In the genomic region with DNA sequence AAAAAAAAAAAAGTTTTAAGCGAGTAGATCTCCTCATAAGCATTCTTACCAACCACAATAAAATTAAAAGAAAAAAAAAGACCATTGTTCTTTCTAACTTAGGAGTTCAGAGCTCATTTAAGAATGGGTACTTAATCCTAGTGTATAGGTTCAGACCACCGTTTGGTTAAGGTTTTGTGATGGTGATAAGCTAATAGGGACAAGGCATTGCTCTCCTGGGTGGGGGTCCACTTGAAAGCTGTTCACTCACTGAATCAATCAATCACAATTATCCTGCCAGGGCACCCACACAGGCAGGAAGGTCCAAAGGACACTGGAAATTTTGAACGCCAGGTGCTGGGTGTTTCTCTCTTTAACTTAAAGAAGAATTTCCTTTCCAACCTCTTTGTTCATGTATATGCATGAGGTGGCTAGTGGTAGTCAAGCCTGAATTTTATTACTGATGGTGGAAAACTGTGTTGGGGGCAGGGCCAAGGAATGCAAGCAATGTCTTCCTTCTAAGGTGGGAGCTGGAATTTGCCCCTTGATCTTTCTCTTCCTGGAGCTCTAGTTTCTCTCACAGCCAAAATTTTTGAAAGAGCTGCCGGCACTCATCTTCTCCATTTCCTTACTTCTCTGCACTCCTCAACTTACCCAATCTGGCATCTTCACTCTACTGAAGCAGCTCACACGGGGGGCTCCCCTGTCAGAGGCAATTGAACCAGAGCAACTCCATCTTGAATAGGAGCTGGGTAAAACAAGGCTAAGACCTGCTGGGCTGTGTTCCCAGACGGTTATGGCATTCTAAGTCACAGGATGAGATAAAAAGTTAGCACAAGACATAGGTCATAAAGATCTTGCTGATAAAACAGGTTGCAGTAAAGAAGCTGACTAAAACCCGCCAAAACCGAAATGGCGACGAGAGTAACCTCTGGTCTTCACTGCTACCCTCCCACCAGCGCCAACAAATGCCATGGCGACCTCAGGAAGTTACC, we compare ENCODE assay signal across 1 cellular context.
A peak's percentile ranks its signal among the peaks of the same experiment; 100 is the strongest.
TF ChIP-seq lines count a peak whose summit lies in the region.

No MANE protein-coding gene starts in this region.

TF ChIP-seq in K562, 482 proteins besides CTCF, POLR2A, EP300 and RAD21 (continued from another document):
- peak; percentile 99 for TF ChIP-seq ZNF449 (CRISPR knock-in tag; IDR thresholded peaks at IDR 0.05)
- peak; percentile 94 for TF ChIP-seq RHOXF2B (CRISPR knock-in tag; conservative IDR thresholded peaks at IDR 0.05)
- TF ChIP-seq E2F3 (CRISPR knock-in tag; IDR thresholded peaks at IDR 0.05) = peak; percentile 98
- TF ChIP-seq TEAD2 (tag; IDR thresholded peaks at IDR 0.05) = peak; percentile 89
- peak; percentile 92 for TF ChIP-seq ZNF75A (CRISPR knock-in tag; IDR thresholded peaks at IDR 0.05)
- no peak for TF ChIP-seq C11orf30 (IDR thresholded peaks at IDR 0.05; ENCODE audit: low read depth)
- TF ChIP-seq GABPA (tag; conservative IDR thresholded peaks at IDR 0.05; ENCODE audit: low read depth) = peak; percentile 53
- peak; percentile 99 for TF ChIP-seq CREB3 (tag; conservative IDR thresholded peaks at IDR 0.05; ENCODE audit: low read depth)
- peak; percentile 97 for TF ChIP-seq BACH1 (tag; IDR thresholded peaks at IDR 0.05)
- TF ChIP-seq FOXO4 (CRISPR knock-in tag; IDR thresholded peaks at IDR 0.05) = 0 out of 2 replicates have a peak, but pooled peaks have one; percentile 56
- peak; percentile 69 for TF ChIP-seq MITF (IDR thresholded peaks at IDR 0.05)
- TF ChIP-seq, protein P1, sequence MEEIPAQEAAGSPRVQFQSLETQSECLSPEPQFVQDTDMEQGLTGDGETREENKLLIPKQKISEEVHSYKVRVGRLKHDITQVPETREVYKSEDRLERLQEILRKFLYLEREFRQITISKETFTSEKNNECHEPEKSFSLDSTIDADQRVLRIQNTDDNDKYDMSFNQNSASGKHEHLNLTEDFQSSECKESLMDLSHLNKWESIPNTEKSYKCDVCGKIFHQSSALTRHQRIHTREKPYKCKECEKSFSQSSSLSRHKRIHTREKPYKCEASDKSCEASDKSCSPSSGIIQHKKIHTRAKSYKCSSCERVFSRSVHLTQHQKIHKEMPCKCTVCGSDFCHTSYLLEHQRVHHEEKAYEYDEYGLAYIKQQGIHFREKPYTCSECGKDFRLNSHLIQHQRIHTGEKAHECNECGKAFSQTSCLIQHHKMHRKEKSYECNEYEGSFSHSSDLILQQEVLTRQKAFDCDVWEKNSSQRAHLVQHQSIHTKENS (CRISPR knock-in tag; IDR thresholded peaks at IDR 0.05) = peak; percentile 89
- no peak for TF ChIP-seq IRF1 (CRISPR knock-in tag; IDR thresholded peaks at IDR 0.05; ENCODE audit: borderline replicate concordance)
- peak; percentile 99 for TF ChIP-seq HIVEP1 (CRISPR knock-in tag; IDR thresholded peaks at IDR 0.05)
- peak; percentile 88 for TF ChIP-seq TAF7 (tag; IDR thresholded peaks at IDR 0.05)
- no peak for TF ChIP-seq ESRRA (IDR thresholded peaks at IDR 0.05; ENCODE audit: borderline replicate concordance, low read depth)
- TF ChIP-seq, protein P2, sequence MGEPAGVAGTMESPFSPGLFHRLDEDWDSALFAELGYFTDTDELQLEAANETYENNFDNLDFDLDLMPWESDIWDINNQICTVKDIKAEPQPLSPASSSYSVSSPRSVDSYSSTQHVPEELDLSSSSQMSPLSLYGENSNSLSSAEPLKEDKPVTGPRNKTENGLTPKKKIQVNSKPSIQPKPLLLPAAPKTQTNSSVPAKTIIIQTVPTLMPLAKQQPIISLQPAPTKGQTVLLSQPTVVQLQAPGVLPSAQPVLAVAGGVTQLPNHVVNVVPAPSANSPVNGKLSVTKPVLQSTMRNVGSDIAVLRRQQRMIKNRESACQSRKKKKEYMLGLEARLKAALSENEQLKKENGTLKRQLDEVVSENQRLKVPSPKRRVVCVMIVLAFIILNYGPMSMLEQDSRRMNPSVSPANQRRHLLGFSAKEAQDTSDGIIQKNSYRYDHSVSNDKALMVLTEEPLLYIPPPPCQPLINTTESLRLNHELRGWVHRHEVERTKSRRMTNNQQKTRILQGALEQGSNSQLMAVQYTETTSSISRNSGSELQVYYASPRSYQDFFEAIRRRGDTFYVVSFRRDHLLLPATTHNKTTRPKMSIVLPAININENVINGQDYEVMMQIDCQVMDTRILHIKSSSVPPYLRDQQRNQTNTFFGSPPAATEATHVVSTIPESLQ (CRISPR knock-in tag; IDR thresholded peaks at IDR 0.05) = no peak
- TF ChIP-seq HEY1 (CRISPR knock-in tag; IDR thresholded peaks at IDR 0.05; ENCODE audit: borderline replicate concordance) = peak; percentile 97
- peak; percentile 24; the same call in 1 of the 2 replicates for TF ChIP-seq ATF7 (IDR thresholded peaks at IDR 0.05)
